Comparison of ENCODE assay signal across 8 cellular contexts in genomic region chr5:32443145-32443540, GRCh38. TPM values are rescaled to one million over a fixed set of nuclear protein-coding genes. Genes with fewer than 3 reads are reported as not detected.
DNase-seq lines count a peak whose midpoint lies in the region; ATAC-seq and TF ChIP-seq lines count a peak whose summit lies in the region.

No MANE protein-coding gene starts in this region.

- peaks cover 16% of the 10 kb centered on the region for H3K27me3 Mint-ChIP-seq in activated naive CD4-positive, alpha-beta T cell treated with anti-CD3 and anti-CD28 coated beads, Interleukin-2, amount 10 ng/mL, durations not matched to agents 7 days and 5 days

- no peak for TF ChIP-seq POLR2A in lower leg skin (IDR thresholded peaks at IDR 0.05)

- peak; percentile 10 for ATAC-seq in GM21360 (IDR thresholded peaks at IDR 0.05; ENCODE audit: unreplicated experiment)

- no peaks in the 10 kb centered on the region for H3K9me3 Mint-ChIP-seq in activated naive CD4-positive, alpha-beta T cell treated with anti-CD3 and anti-CD28 coated beads, Interleukin-2, amount 10 ng/mL, durations not matched to agents 7 days and 5 days

- TF ChIP-seq CTCF in lower leg skin (IDR thresholded peaks at IDR 0.05) = no peak

- peaks cover 24% of the 10 kb centered on the region for H3K27me3 ChIP-seq in iPS-15b (ENCODE audit: control insufficient read depth, insufficient read depth, low read length)

- peak overlapping the region; percentile 90 for H3K27ac Mint-ChIP-seq in activated naive CD4-positive, alpha-beta T cell treated with anti-CD3 and anti-CD28 coated beads, Interleukin-2, amount 10 ng/mL, durations not matched to agents 7 days and 5 days

- WGBS in lower leg skin, 2 donors = 17 to 20% methylated on average over 7 of the region's 7 CpGs

- peak; percentile 50 for DNase-seq in EL
- peak; percentile 19 for DNase-seq in HS-27A (ENCODE audit: low read depth)
- DNase-seq in activated naive CD4-positive, alpha-beta T cell treated with anti-CD3 and anti-CD28 coated beads, Interleukin-2, amount 10 ng/mL, durations not matched to agents 7 days and 5 days = no peak
- peak; percentile 14 to 41 for DNase-seq in stimulated activated CD4-positive, alpha-beta T cell treated with anti-CD3 and anti-CD28 coated beads, Interleukin-2, amount 100 ng/mL, for 24 hours
- DNase-seq in globus pallidus (ENCODE audit: low spot score) = no peak
- no peak for DNase-seq in lower leg skin (ENCODE audit: low spot score in 2 of 2)

- H3K4me1 ChIP-seq in iPS-15b (ENCODE audit: control insufficient read depth, insufficient read depth, low read length) = peaks cover 5% of the 10 kb centered on the region

- no peak overlapping the region for H3K9ac ChIP-seq in iPS-15b (ENCODE audit: low read depth, low read length)

- H3K36me3 ChIP-seq in iPS-15b (ENCODE audit: control insufficient read depth, insufficient read depth, low read length) = no peaks in the 10 kb centered on the region

- CTCF ChIA-PET in activated naive CD4-positive, alpha-beta T cell treated with anti-CD3 and anti-CD28 coated beads, Interleukin-2, amount 10 ng/mL, durations not matched to agents 7 days and 5 days (lab: Charles Lee) = interaction anchor here (1.1 kb wide), 1 partner anchor 147 kb away, joined by 4 read pairs; no protein-coding TSS in a partner anchor

- H3K4me3 ChIP-seq in iPS-15b (ENCODE audit: low read depth, low read length) = peak overlapping the region; percentile 87
- no peak overlapping the region for H3K4me3 ChIP-seq in lower leg skin (ENCODE audit: low read depth, poor library complexity, severe bottlenecking)

- H3K36me3 Mint-ChIP-seq in activated naive CD4-positive, alpha-beta T cell treated with anti-CD3 and anti-CD28 coated beads, Interleukin-2, amount 10 ng/mL, durations not matched to agents 7 days and 5 days = peaks cover 16% of the 10 kb centered on the region

- H3K4me3 Mint-ChIP-seq in activated naive CD4-positive, alpha-beta T cell treated with anti-CD3 and anti-CD28 coated beads, Interleukin-2, amount 10 ng/mL, durations not matched to agents 7 days and 5 days = peak overlapping the region; percentile 90

- H3K4me1 Mint-ChIP-seq in activated naive CD4-positive, alpha-beta T cell treated with anti-CD3 and anti-CD28 coated beads, Interleukin-2, amount 10 ng/mL, durations not matched to agents 7 days and 5 days = peaks cover 34% of the 10 kb centered on the region

- H3K9me3 ChIP-seq in iPS-15b (ENCODE audit: control insufficient read depth, insufficient read depth, low read length) = no peaks in the 10 kb centered on the region

- intact Hi-C loops in lower leg skin (cut with DNase I; ENCODE audit: low total_unique reads) = no loop called here

RNA-seq across cellular contexts. Expression of gene ZFR, which starts 1.4 kb away (rescaled TPM):
- 10 to 100 TPM; 44.9 to 61.6 (median 52.7) TPM for total RNA-seq in lower leg skin

Comparison
In these comparisons a context has a peak if more than half of its experiments do, and no peak if none do; other contexts are left out.
1. DNase-seq: peak in EL (single experiment), HS-27A (single experiment) and stimulated activated CD4-positive, alpha-beta T cell treated with anti-CD3 and anti-CD28 coated beads, Interleukin-2, amount 100 ng/mL, for 24 hours (2 of 2); none in activated naive CD4-positive, alpha-beta T cell treated with anti-CD3 and anti-CD28 coated beads, Interleukin-2, amount 10 ng/mL, durations not matched to agents 7 days and 5 days (single experiment), globus pallidus (single experiment) and lower leg skin (0 of 2).